In genomic region chr2:39757156-39757555, GRCh38 we compare ENCODE assay signal across 31 cellular contexts.
"Had no signal": no experiment of that assay in that cellular context is flagged by ENCODE, and none has a peak within 500 bp of the region (broad histone marks: within the 10 kb centered on the region; RNA-seq: fewer than 3 reads in every experiment).

No MANE protein-coding gene starts in this region.

- H3K27me3 ChIP-seq: adrenal gland, body of pancreas, colonic mucosa had no signal

- H3K4me1 Mint-ChIP-seq: activated CD4-positive, alpha-beta T cell treated with anti-CD3 and anti-CD28 coated beads for 36 hours; activated naive CD4-positive, alpha-beta T cell treated with anti-CD3 and anti-CD28 coated beads, Interleukin-2, amount 50 U/mL, for 24 hours; activated naive CD8-positive, alpha-beta T cell treated with anti-CD3 and anti-CD28 coated beads, Interleukin-2, amount 50 U/mL, for 24 hours had no signal

- H3K9me3 Mint-ChIP-seq: activated CD4-positive, alpha-beta memory T cell treated with anti-CD3 and anti-CD28 coated beads for 36 hours; activated CD4-positive, alpha-beta T cell treated with anti-CD3 and anti-CD28 coated beads, Interleukin-2, amount 10 ng/mL, durations not matched to agents 24 days and 14 days; activated naive CD4-positive, alpha-beta T cell treated with anti-CD3 and anti-CD28 coated beads for 36 hours; activated naive CD4-positive, alpha-beta T cell treated with anti-CD3 and anti-CD28 coated beads, Interleukin-2, amount 50 U/mL, for 24 hours; activated naive CD8-positive, alpha-beta T cell treated with anti-CD3 and anti-CD28 coated beads for 36 hours; activated naive CD8-positive, alpha-beta T cell treated with anti-CD3 and anti-CD28 coated beads, Interleukin-2, amount 50 U/mL, for 24 hours; activated T-helper 1 cell treated with anti-CD3 and anti-CD28 coated beads, Interleukin-12 subunit alpha, Interleukin-12 subunit beta, Interleukin-2, Interleukin-4 antibody, amounts not matched to agents 30 ng/mL and 10 ng/mL and 1 ng/mL, durations not matched to agents 14 hours and 24 hours and 36 hours; activated T-helper 2 cell treated with anti-CD3 and anti-CD28 coated beads, Interferon-gamma antibody, Interleukin-2, Interleukin-4, amounts not matched to agents 10 μg/mL and 5 μg/mL and 100 μg/mL, durations not matched to agents 14 hours and 24 hours and 36 hours; endodermal cell; T-cell had no signal

- ATAC-seq: activated CD4-positive, alpha-beta T cell treated with anti-CD3 and anti-CD28 coated beads for 36 hours; activated CD8-positive, alpha-beta memory T cell treated with anti-CD3 and anti-CD28 coated beads, Interleukin-2, amount 10 ng/mL, durations not matched to agents 7 days and 5 days; activated CD8-positive, alpha-beta T cell treated with anti-CD3 and anti-CD28 coated beads, Interleukin-2, amount 10 ng/mL, durations not matched to agents 7 days and 5 days; activated naive CD8-positive, alpha-beta T cell treated with anti-CD3 and anti-CD28 coated beads, Interleukin-2, amount 50 U/mL, for 24 hours; body of pancreas; esophagus mucosa; T-cell had no signal

- H3K27ac Mint-ChIP-seq: activated CD4-positive, alpha-beta memory T cell treated with anti-CD3 and anti-CD28 coated beads for 36 hours; activated CD4-positive, alpha-beta T cell treated with anti-CD3 and anti-CD28 coated beads for 36 hours; activated CD4-positive, alpha-beta T cell treated with anti-CD3 and anti-CD28 coated beads, Interleukin-2, amount 10 ng/mL, durations not matched to agents 24 days and 14 days; activated CD8-positive, alpha-beta memory T cell treated with anti-CD3 and anti-CD28 coated beads, Interleukin-2, amount 10 ng/mL, durations not matched to agents 7 days and 5 days; activated CD8-positive, alpha-beta T cell treated with anti-CD3 and anti-CD28 coated beads, Interleukin-2, amount 10 ng/mL, durations not matched to agents 7 days and 5 days; activated naive CD4-positive, alpha-beta T cell treated with anti-CD3 and anti-CD28 coated beads for 36 hours; activated naive CD4-positive, alpha-beta T cell treated with anti-CD3 and anti-CD28 coated beads, Interleukin-2, amount 50 U/mL, for 24 hours; activated naive CD8-positive, alpha-beta T cell treated with anti-CD3 and anti-CD28 coated beads for 36 hours; activated naive CD8-positive, alpha-beta T cell treated with anti-CD3 and anti-CD28 coated beads, Interleukin-2, amount 50 U/mL, for 24 hours; activated T-helper 1 cell treated with anti-CD3 and anti-CD28 coated beads, Interleukin-12 subunit alpha, Interleukin-12 subunit beta, Interleukin-2, Interleukin-4 antibody, amounts not matched to agents 30 ng/mL and 10 ng/mL and 1 ng/mL, durations not matched to agents 14 hours and 24 hours and 36 hours; activated T-helper 2 cell treated with anti-CD3 and anti-CD28 coated beads, Interferon-gamma antibody, Interleukin-2, Interleukin-4, amounts not matched to agents 10 μg/mL and 5 μg/mL and 100 μg/mL, durations not matched to agents 14 hours and 24 hours and 36 hours; endodermal cell; T-cell had no signal

- H3K4me1 ChIP-seq: adrenal gland, body of pancreas, colonic mucosa had no signal

- H3K4me3 ChIP-seq: adrenal gland, body of pancreas, colonic mucosa had no signal

- FAIRE-seq: frontal cortex had no signal

- H3K27ac ChIP-seq: adrenal gland, body of pancreas, colonic mucosa, WERI-Rb-1 had no signal

- H3K9me3 ChIP-seq: adrenal gland, body of pancreas, colonic mucosa had no signal

- H3K36me3 ChIP-seq: colonic mucosa had no signal

- H3K4me3 Mint-ChIP-seq: activated CD4-positive, alpha-beta memory T cell treated with anti-CD3 and anti-CD28 coated beads for 36 hours; activated CD4-positive, alpha-beta T cell treated with anti-CD3 and anti-CD28 coated beads for 36 hours; activated CD4-positive, alpha-beta T cell treated with anti-CD3 and anti-CD28 coated beads, Interleukin-2, amount 10 ng/mL, durations not matched to agents 24 days and 14 days; activated CD8-positive, alpha-beta memory T cell treated with anti-CD3 and anti-CD28 coated beads, Interleukin-2, amount 10 ng/mL, durations not matched to agents 7 days and 5 days; activated CD8-positive, alpha-beta T cell treated with anti-CD3 and anti-CD28 coated beads, Interleukin-2, amount 10 ng/mL, durations not matched to agents 7 days and 5 days; activated naive CD4-positive, alpha-beta T cell treated with anti-CD3 and anti-CD28 coated beads for 36 hours; activated naive CD4-positive, alpha-beta T cell treated with anti-CD3 and anti-CD28 coated beads, Interleukin-2, amount 50 U/mL, for 24 hours; activated naive CD8-positive, alpha-beta T cell treated with anti-CD3 and anti-CD28 coated beads for 36 hours; activated naive CD8-positive, alpha-beta T cell treated with anti-CD3 and anti-CD28 coated beads, Interleukin-2, amount 50 U/mL, for 24 hours; activated T-helper 1 cell treated with anti-CD3 and anti-CD28 coated beads, Interleukin-12 subunit alpha, Interleukin-12 subunit beta, Interleukin-2, Interleukin-4 antibody, amounts not matched to agents 30 ng/mL and 10 ng/mL and 1 ng/mL, durations not matched to agents 14 hours and 24 hours and 36 hours; endodermal cell; T-cell had no signal

- H3K27me3 Mint-ChIP-seq: activated CD4-positive, alpha-beta memory T cell treated with anti-CD3 and anti-CD28 coated beads for 36 hours; activated CD4-positive, alpha-beta T cell treated with anti-CD3 and anti-CD28 coated beads for 36 hours; activated CD4-positive, alpha-beta T cell treated with anti-CD3 and anti-CD28 coated beads, Interleukin-2, amount 10 ng/mL, durations not matched to agents 24 days and 14 days; activated CD8-positive, alpha-beta memory T cell treated with anti-CD3 and anti-CD28 coated beads, Interleukin-2, amount 10 ng/mL, durations not matched to agents 7 days and 5 days; activated naive CD4-positive, alpha-beta T cell treated with anti-CD3 and anti-CD28 coated beads, Interleukin-2, amount 50 U/mL, for 24 hours; activated naive CD8-positive, alpha-beta T cell treated with anti-CD3 and anti-CD28 coated beads for 36 hours; activated naive CD8-positive, alpha-beta T cell treated with anti-CD3 and anti-CD28 coated beads, Interleukin-2, amount 50 U/mL, for 24 hours; T-cell had no signal

- DNase-seq: activated CD4-positive, alpha-beta memory T cell treated with anti-CD3 and anti-CD28 coated beads for 36 hours; activated CD4-positive, alpha-beta T cell treated with anti-CD3 and anti-CD28 coated beads for 36 hours; activated CD4-positive, alpha-beta T cell treated with anti-CD3 and anti-CD28 coated beads, Interleukin-2, amount 10 ng/mL, durations not matched to agents 24 days and 14 days; activated CD4-positive, CD25-positive, alpha-beta regulatory T cell; activated CD4-positive, CD25-positive, alpha-beta regulatory T cell treated with anti-CD3 and anti-CD28 coated beads, Interleukin-2, amount 50 U/mL, for 72 hours; activated CD8-positive, alpha-beta memory T cell treated with anti-CD3 and anti-CD28 coated beads, Interleukin-2, amount 10 ng/mL, durations not matched to agents 7 days and 5 days; activated CD8-positive, alpha-beta memory T cell treated with anti-CD3 and anti-CD28 coated beads, Interleukin-2, amount 50 U/mL, for 4 hours; activated CD8-positive, alpha-beta T cell treated with anti-CD3 and anti-CD28 coated beads, Interleukin-2, amount 10 ng/mL, durations not matched to agents 7 days and 5 days; activated effector memory CD4-positive, alpha-beta T cell treated with anti-CD3 and anti-CD28 coated beads, Interleukin-2, amount 50 U/mL, for 16 hours; activated naive CD4-positive, alpha-beta T cell treated with anti-CD3 and anti-CD28 coated beads for 36 hours; activated naive CD8-positive, alpha-beta T cell treated with anti-CD3 and anti-CD28 coated beads for 36 hours; activated naive CD8-positive, alpha-beta T cell treated with anti-CD3 and anti-CD28 coated beads, Interleukin-2, amount 50 U/mL, for 24 hours; activated T-cell treated with anti-CD3 and anti-CD28 coated beads, Interleukin-2, amount 50 U/mL, for 1 hour; activated T-cell treated with anti-CD3 and anti-CD28 coated beads, Interleukin-2, amount 50 U/mL, for 48 hours; adrenal gland; amygdala; aorta; body of pancreas; colonic mucosa; effector memory CD4-positive, alpha-beta T cell; endodermal cell; foreskin fibroblast; head of caudate nucleus; T-cell; T-helper 9 cell; WERI-Rb-1 had no signal
